In genomic region chr4:47914219-47914925, GRCh38 we compare ENCODE assay signal across 8 cellular contexts.
A peak's percentile ranks its signal among the peaks of the same experiment; 100 is the strongest.
DNase-seq lines count a peak whose midpoint lies in the region; ATAC-seq and FAIRE-seq lines count a peak whose summit lies in the region.

Gene NFXL1 (minus strand): TSS chr4:47914583. CDS start chr4:47914203, 380 bp downstream.

- no peaks in the 10 kb centered on the region for H3K9me3 Mint-ChIP-seq in central memory CD8-positive, alpha-beta T cell

- peak; percentile 96 for ATAC-seq in GM19043 (IDR thresholded peaks at IDR 0.05; ENCODE audit: low read depth, unreplicated experiment)
- peak; percentile 98 for ATAC-seq in HG03354 (IDR thresholded peaks at IDR 0.05; ENCODE audit: poor library complexity, severe bottlenecking, unreplicated experiment)
- ATAC-seq in central memory CD8-positive, alpha-beta T cell (replicated peaks; ENCODE audit: extremely low read depth, poor library complexity, severe bottlenecking), result peak; percentile 97

- FAIRE-seq in islet of Langerhans (lab: Jason Lieb, UNC), result peak; percentile 41

- peak within 1 kb of the TSS; percentile 84 for H3K27ac Mint-ChIP-seq in central memory CD8-positive, alpha-beta T cell (ENCODE audit: low read depth)

- no peaks in the 10 kb centered on the region for H3K27me3 Mint-ChIP-seq in central memory CD8-positive, alpha-beta T cell

- peak within 1 kb of the TSS; percentile 93 for H3K4me3 Mint-ChIP-seq in central memory CD8-positive, alpha-beta T cell

- DNase-seq in AG20443 (ENCODE audit: low spot score), result peak; percentile 99
- peak; percentile 91 to 95 for DNase-seq in NCI-H446 (lab: John Stamatoyannopoulos, UW)
- DNase-seq in activated CD4-positive, CD25-positive, alpha-beta regulatory T cell treated with anti-CD3 and anti-CD28 coated beads, Interleukin-2, amount 50 U/mL, for 16 hours (ENCODE audit: low read depth, low spot score), result peak; percentile 91
- peak; percentile 89 for DNase-seq in central memory CD8-positive, alpha-beta T cell (ENCODE audit: low spot score in 2 of 2)
- peak; percentile 94 to 95 for DNase-seq in stimulated activated CD4-positive, alpha-beta T cell treated with anti-CD3 and anti-CD28 coated beads, Interleukin-12 subunit alpha, Interleukin-12 subunit beta, amount 100 ng/mL, for 24 hours (ENCODE audit: low read depth in 2 of 2)

- H3K36me3 Mint-ChIP-seq in central memory CD8-positive, alpha-beta T cell (ENCODE audit: insufficient read depth), result peaks cover 12% of the 10 kb centered on the region

- peaks cover 28% of the 10 kb centered on the region for H3K4me1 Mint-ChIP-seq in central memory CD8-positive, alpha-beta T cell

Comparison
In these comparisons a context has a peak if more than half of its experiments do, and no peak if none do; other contexts are left out.
1. Peak in every context shown above with its lines: DNase-seq and ATAC-seq.